Comparison of ENCODE assay signal across 1 cellular context in genomic region chr9:123434619-123435240, GRCh38.
TF ChIP-seq lines count a peak whose summit lies in the region.

No MANE protein-coding gene starts in this region.

TF ChIP-seq in HepG2, 621 proteins besides CTCF, POLR2A, EP300 and RAD21 (continued from another document):
- TF ChIP-seq, protein P1, sequence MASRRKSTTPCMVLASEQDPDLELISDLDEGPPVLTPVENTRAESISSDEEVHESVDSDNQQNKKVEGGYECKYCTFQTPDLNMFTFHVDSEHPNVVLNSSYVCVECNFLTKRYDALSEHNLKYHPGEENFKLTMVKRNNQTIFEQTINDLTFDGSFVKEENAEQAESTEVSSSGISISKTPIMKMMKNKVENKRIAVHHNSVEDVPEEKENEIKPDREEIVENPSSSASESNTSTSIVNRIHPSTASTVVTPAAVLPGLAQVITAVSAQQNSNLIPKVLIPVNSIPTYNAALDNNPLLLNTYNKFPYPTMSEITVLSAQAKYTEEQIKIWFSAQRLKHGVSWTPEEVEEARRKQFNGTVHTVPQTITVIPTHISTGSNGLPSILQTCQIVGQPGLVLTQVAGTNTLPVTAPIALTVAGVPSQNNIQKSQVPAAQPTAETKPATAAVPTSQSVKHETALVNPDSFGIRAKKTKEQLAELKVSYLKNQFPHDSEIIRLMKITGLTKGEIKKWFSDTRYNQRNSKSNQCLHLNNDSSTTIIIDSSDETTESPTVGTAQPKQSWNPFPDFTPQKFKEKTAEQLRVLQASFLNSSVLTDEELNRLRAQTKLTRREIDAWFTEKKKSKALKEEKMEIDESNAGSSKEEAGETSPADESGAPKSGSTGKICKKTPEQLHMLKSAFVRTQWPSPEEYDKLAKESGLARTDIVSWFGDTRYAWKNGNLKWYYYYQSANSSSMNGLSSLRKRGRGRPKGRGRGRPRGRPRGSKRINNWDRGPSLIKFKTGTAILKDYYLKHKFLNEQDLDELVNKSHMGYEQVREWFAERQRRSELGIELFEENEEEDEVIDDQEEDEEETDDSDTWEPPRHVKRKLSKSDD (CRISPR knock-in tag; IDR thresholded peaks at IDR 0.05; ENCODE audit: low read depth), result no peak
- TF ChIP-seq ARID4A (CRISPR knock-in tag; IDR thresholded peaks at IDR 0.05; ENCODE audit: borderline replicate concordance) (0 out of 2 replicates have a peak, but pooled peaks have one; percentile 8), CC2D1A (CRISPR knock-in tag; IDR thresholded peaks at IDR 0.05) (no peak), TBX3 (IDR thresholded peaks at IDR 0.05; ENCODE audit: borderline replicate concordance) (no peak), IRX3 (CRISPR knock-in tag; IDR thresholded peaks at IDR 0.05; ENCODE audit: borderline replicate concordance, low read depth) (no peak), BORCS8-MEF2B (CRISPR knock-in tag; IDR thresholded peaks at IDR 0.05) (no peak), REST (IDR thresholded peaks at IDR 0.05; ENCODE audit: borderline replicate concordance in 1 of 2, low read depth in 1 of 2, low read length in 2 of 2) (no peak), ZNF7 (CRISPR knock-in tag; IDR thresholded peaks at IDR 0.05) (no peak), THAP9 (CRISPR knock-in tag; IDR thresholded peaks at IDR 0.05; ENCODE audit: borderline replicate concordance) (peak; percentile 56; the same call in 1 of the 2 replicates), MTA1 (CRISPR knock-in tag; IDR thresholded peaks at IDR 0.05; ENCODE audit: borderline replicate concordance) (peak; percentile 21; the same call in 1 of the 2 replicates), ZNF33A (CRISPR knock-in tag; IDR thresholded peaks at IDR 0.05; ENCODE audit: borderline replicate concordance) (no peak), ZNF687 (CRISPR knock-in tag; IDR thresholded peaks at IDR 0.05) (peak; percentile 16; the same call in 1 of the 2 replicates), ZFX (CRISPR knock-in tag; IDR thresholded peaks at IDR 0.05; ENCODE audit: low read depth) (0 out of 2 replicates have a peak, but pooled peaks have one; percentile 5)
- TF ChIP-seq, protein P2, sequence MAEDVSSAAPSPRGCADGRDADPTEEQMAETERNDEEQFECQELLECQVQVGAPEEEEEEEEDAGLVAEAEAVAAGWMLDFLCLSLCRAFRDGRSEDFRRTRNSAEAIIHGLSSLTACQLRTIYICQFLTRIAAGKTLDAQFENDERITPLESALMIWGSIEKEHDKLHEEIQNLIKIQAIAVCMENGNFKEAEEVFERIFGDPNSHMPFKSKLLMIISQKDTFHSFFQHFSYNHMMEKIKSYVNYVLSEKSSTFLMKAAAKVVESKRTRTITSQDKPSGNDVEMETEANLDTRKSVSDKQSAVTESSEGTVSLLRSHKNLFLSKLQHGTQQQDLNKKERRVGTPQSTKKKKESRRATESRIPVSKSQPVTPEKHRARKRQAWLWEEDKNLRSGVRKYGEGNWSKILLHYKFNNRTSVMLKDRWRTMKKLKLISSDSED (CRISPR knock-in tag; IDR thresholded peaks at IDR 0.05), result no peak
- TF ChIP-seq, protein P3, sequence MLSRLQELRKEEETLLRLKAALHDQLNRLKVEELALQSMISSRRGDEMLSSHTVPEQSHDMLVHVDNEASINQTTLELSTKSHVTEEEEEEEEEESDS (CRISPR knock-in tag; IDR thresholded peaks at IDR 0.05; ENCODE audit: borderline replicate concordance), result no peak
- TF ChIP-seq, protein P4, sequence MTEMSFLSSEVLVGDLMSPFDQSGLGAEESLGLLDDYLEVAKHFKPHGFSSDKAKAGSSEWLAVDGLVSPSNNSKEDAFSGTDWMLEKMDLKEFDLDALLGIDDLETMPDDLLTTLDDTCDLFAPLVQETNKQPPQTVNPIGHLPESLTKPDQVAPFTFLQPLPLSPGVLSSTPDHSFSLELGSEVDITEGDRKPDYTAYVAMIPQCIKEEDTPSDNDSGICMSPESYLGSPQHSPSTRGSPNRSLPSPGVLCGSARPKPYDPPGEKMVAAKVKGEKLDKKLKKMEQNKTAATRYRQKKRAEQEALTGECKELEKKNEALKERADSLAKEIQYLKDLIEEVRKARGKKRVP (CRISPR knock-in tag; IDR thresholded peaks at IDR 0.05), result no peak
